ENCODE assay signal across 8 cellular contexts in genomic region chr9:125631391-125632085, GRCh38.
DNase-seq lines count a peak whose midpoint lies in the region; ATAC-seq lines count a peak whose summit lies in the region.

No MANE protein-coding gene starts in this region.

- DNase-seq in SIG-M5 treated with dmso at 0.1 percent for 504 hours (lab: John Stamatoyannopoulos, UW; ENCODE audit: unreplicated experiment): peak; percentile 29
- no peak for DNase-seq in SIG-M5 (lab: John Stamatoyannopoulos, UW)
- DNase-seq in HT1080 (ENCODE audit: low read depth): peak; percentile 62
- peak; percentile 22 to 69 for DNase-seq in SJCRH30
- DNase-seq in dermis microvascular lymphatic vessel endothelial cell (ENCODE audit: low read depth in 2 of 2): peak; percentile 56 to 73
- peak; percentile 46 for DNase-seq in myocyte (ENCODE audit: low read depth)
- no peak for DNase-seq in retina

- no peak overlapping the region for H3K27ac ChIP-seq in SJCRH30

- no peak for ATAC-seq in GM18858 (IDR thresholded peaks at IDR 0.05; ENCODE audit: unreplicated experiment)

- no peaks in the 10 kb centered on the region for H3K9me3 ChIP-seq in SJCRH30 (replicated peaks)

- peaks cover 12% of the 10 kb centered on the region for H3K4me1 ChIP-seq in SJCRH30

- H3K27me3 ChIP-seq in SJCRH30: no peaks in the 10 kb centered on the region

- H3K4me3 ChIP-seq in SJCRH30: no peak overlapping the region

- no peaks in the 10 kb centered on the region for H3K36me3 ChIP-seq in SJCRH30

Comparison
In these comparisons a context has a peak if more than half of its experiments do, and no peak if none do; other contexts are left out.
1. DNase-seq: peak in SIG-M5 treated with dmso at 0.1 percent for 504 hours (single experiment), HT1080 (single experiment), SJCRH30 (2 of 2), dermis microvascular lymphatic vessel endothelial cell (2 of 2) and myocyte (single experiment); none in SIG-M5 (single experiment) and retina (single experiment).